In the genomic region with DNA sequence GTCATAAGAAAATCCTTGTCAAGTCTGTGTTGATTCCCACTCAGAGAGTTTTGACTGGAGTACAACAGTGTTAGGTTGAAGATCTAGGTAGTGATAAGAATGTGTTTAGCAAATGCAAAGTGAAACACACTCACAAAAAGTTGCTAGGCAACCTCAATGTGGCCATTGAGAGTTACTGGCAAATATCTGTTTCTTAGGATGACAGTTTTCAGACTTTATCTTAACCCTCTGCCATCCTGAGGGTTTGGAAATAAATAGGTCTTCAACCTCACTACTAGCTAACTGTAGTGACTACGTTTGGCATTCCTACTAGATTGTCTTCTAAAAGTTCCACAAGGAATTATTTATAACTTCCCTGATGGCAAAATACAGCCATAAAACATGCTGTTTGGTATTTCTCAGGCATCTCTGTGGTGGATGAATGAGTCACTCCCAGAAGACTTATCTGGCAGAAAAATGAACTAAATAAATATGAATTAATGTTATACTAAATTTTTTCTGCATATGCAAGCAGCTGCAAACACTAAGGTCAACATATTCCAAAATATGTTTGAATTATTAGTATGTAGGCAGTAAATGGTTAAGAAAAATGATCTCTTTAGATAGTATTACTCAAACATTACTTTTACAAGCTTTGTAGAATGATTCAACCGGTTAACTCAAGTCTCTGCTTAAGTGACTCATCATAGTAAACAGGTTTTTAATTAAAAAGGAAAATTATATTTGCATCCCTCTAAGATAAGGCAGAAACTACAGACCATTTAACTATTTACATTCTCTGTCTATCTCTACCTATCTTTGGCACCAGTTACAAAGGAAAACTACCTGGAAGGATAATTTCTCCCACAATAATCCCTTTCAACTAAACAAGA, we compare ENCODE assay signal across 8 cellular contexts. TPM values are rescaled to one million over a fixed set of nuclear protein-coding genes. Genes with fewer than 3 reads are reported as not detected.
A peak's percentile ranks its signal among the peaks of the same experiment; 100 is the strongest.
DNase-seq lines count a peak whose midpoint lies in the region.

No MANE protein-coding gene starts in this region.

- DNase-seq in GM04503 (ENCODE audit: low read depth): peak; percentile 97
- DNase-seq in RPMI7951 (ENCODE audit: low read depth): peak; percentile 84
- DNase-seq in epidermal melanocyte (ENCODE audit: insufficient read length, low spot score): peak; percentile 46
- peak; percentile 67 for DNase-seq in skeletal muscle cell (ENCODE audit: low read depth)
- no peak for DNase-seq in NCI-H345 (lab: John Stamatoyannopoulos, UW)
- no peak for DNase-seq in activated effector memory CD4-positive, alpha-beta T cell treated with anti-CD3 and anti-CD28 coated beads, Interleukin-2, amount 50 U/mL, for 16 hours
- DNase-seq in G401 (ENCODE audit: low spot score): no peak
- no peak for DNase-seq in activated gamma-delta T cell treated with Interleukin-2 at 50 U/mL for 16 hours

- in situ Hi-C loops in G401 (cut with HindIII; ENCODE audit: low sequenced_read_pairs): no loop called here

- no peak overlapping the region for H3K4me3 ChIP-seq in skeletal muscle cell (ENCODE audit: low read depth, low read length)

RNA-seq across cellular contexts. Expression of a gene that starts 17.1 kb away (rescaled TPM):
- total RNA-seq in RPMI7951 (2014; rRNA removed; shearing (Covaris generic)): 57.0 and 66.0 TPM in 2 replicates
- 16.0 and 16.8 TPM in 2 replicates for total RNA-seq in G401 (2014; rRNA removed; shearing (Covaris generic))

RNA-seq across cellular contexts. Expression of a gene that starts 27.2 kb away (rescaled TPM):
- total RNA-seq in RPMI7951 (2014; rRNA removed; shearing (Covaris generic)): not detected in 2 replicates
- total RNA-seq in G401 (2014; rRNA removed; shearing (Covaris generic)): not detected in 2 replicates

Comparison
In these comparisons a context has a peak if more than half of its experiments do, and no peak if none do; other contexts are left out.
1. DNase-seq: peak in GM04503 (single experiment), RPMI7951 (single experiment), epidermal melanocyte (single experiment) and skeletal muscle cell (single experiment); none in NCI-H345 (single experiment), activated effector memory CD4-positive, alpha-beta T cell treated with anti-CD3 and anti-CD28 coated beads, Interleukin-2, amount 50 U/mL, for 16 hours (single experiment), G401 (single experiment) and activated gamma-delta T cell treated with Interleukin-2 at 50 U/mL for 16 hours (single experiment).